Comparison of ENCODE assay signal across 9 cellular contexts in genomic region chr10:133261726-133262325, GRCh38. TPM values are rescaled to one million over a fixed set of nuclear protein-coding genes. Genes with fewer than 3 reads are reported as not detected.
A peak's percentile ranks its signal among the peaks of the same experiment; 100 is the strongest.
DNase-seq lines count a peak whose midpoint lies in the region; ATAC-seq, FAIRE-seq and TF ChIP-seq lines count a peak whose summit lies in the region.
"Had no signal": no experiment of that assay in that cellular context is flagged by ENCODE, and none has a peak within 500 bp of the region (broad histone marks: within the 10 kb centered on the region; RNA-seq: fewer than 3 reads in every experiment).

No MANE protein-coding gene starts in this region.

- DNase-seq in D341Med (ENCODE audit: low spot score) (peak; percentile 89), HTR-8/SVneo (ENCODE audit: insufficient read length, low spot score) (peak; percentile 48), SJSA1 (ENCODE audit: low read depth in 1 of 2, low spot score in 2 of 2) (peak in 1 of 2 experiments; percentile 87), foreskin keratinocyte (peak in 1 of 2 donors; percentile 49), neuronal stem cell (ENCODE audit: low spot score) (no peak), suprapubic skin (ENCODE audit: low spot score in 2 of 2) (peak; percentile 92 to 93)
- DNase-seq in activated gamma-delta T cell treated with anti-CD3 and anti-CD28 coated beads, Interleukin-2, amount 50 U/mL, for 16 hours (ENCODE audit: low read depth) = peak; percentile 80

- H3K27ac ChIP-seq in SJSA1 = peak overlapping the region; percentile 97
- peak overlapping the region; percentile 68 for H3K27ac ChIP-seq in foreskin keratinocyte
- no peak overlapping the region for H3K27ac ChIP-seq in neuronal stem cell (replicated peaks; ENCODE audit: low read length)
- H3K27ac ChIP-seq in suprapubic skin = peak overlapping the region; percentile 93

- peak overlapping the region; percentile 98 for H3K18ac ChIP-seq in neuronal stem cell (ENCODE audit: low read length)

- H2BK15ac ChIP-seq in neuronal stem cell (ENCODE audit: low read length) = peak overlapping the region; percentile 65

- no peak overlapping the region for H4K8ac ChIP-seq in neuronal stem cell (ENCODE audit: low read depth, low read length)

- WGBS in neuronal stem cell (ENCODE audit: extremely low coverage in 2 of 2, insufficient read length in 2 of 2, insufficient replicate concordance in 1 of 2), 2 donors = no CpG with 5 or more reads among the region's 79 CpGs
- WGBS in suprapubic skin = 8% methylated on average over 32 of the region's 79 CpGs

- peak in 1 of 2 donors; percentile 60 for TF ChIP-seq POLR2A in suprapubic skin (IDR thresholded peaks at IDR 0.05)

- H3K9me3 ChIP-seq in SJSA1 (replicated peaks) = peaks cover 3% of the 10 kb centered on the region; the same call in 1 of the 2 replicates
- H3K9me3 ChIP-seq in neuronal stem cell (replicated peaks in 1 of 2; ENCODE audit: control insufficient read depth in 2 of 2, insufficient read depth in 1 of 2, low read depth in 1 of 2, low read length in 2 of 2) = no peaks in the 10 kb centered on the region
- H3K9me3 ChIP-seq in suprapubic skin = no peaks in the 10 kb centered on the region

- peak overlapping the region; percentile 89 for H2AFZ ChIP-seq in neuronal stem cell (ENCODE audit: low read length)

- peaks cover 2% of the 10 kb centered on the region; the same call in 1 of the 2 replicates for H3K36me3 ChIP-seq in SJSA1
- no peaks in the 10 kb centered on the region for H3K36me3 ChIP-seq in neuronal stem cell (replicated peaks in 1 of 2; ENCODE audit: control insufficient read depth in 2 of 2, insufficient read depth in 2 of 2, low read length in 2 of 2)
- H3K36me3 ChIP-seq in suprapubic skin = no peaks in the 10 kb centered on the region

- no peak for FAIRE-seq in HTR-8/SVneo (lab: Jason Lieb, UNC)
- FAIRE-seq: islet of Langerhans had no signal

- H3K27me3 ChIP-seq in SJSA1 (replicated peaks) (no peaks in the 10 kb centered on the region; the same call in 1 of the 2 replicates), foreskin keratinocyte (no peaks in the 10 kb centered on the region), neuronal stem cell (ENCODE audit: control insufficient read depth in 3 of 3, insufficient read depth in 3 of 3, low read depth in 1 of 3, low read length in 3 of 3) (peaks cover 0 to 22% (median 5%) of the 10 kb centered on the region in 3 experiments), suprapubic skin (no peaks in the 10 kb centered on the region)

- H3K4me2 ChIP-seq in neuronal stem cell (ENCODE audit: insufficient read depth, low read length, poor library complexity, severe bottlenecking) = peak overlapping the region; percentile 79

- H3K9ac ChIP-seq in neuronal stem cell (ENCODE audit: low read depth, low read length, poor library complexity) = peak overlapping the region; percentile 99

- peaks cover 3% of the 10 kb centered on the region for H3K79me1 ChIP-seq in neuronal stem cell (ENCODE audit: low read depth, low read length)

- peak overlapping the region; percentile 91 for H3K4me3 ChIP-seq in SJSA1
- peak overlapping the region; percentile 68 to 96 for H3K4me3 ChIP-seq in neuronal stem cell (ENCODE audit: low read length in 2 of 2)
- H3K4me3 ChIP-seq in suprapubic skin = peak overlapping the region; percentile 94

- ATAC-seq in GM21360 (IDR thresholded peaks at IDR 0.05; ENCODE audit: unreplicated experiment) (peak; percentile 38), foreskin keratinocyte (peak; percentile 9)

- H3K4ac ChIP-seq in neuronal stem cell (ENCODE audit: low read length) = no peak overlapping the region

- no peak overlapping the region for H2AK5ac ChIP-seq in neuronal stem cell (ENCODE audit: low read depth, low read length)

- peak overlapping the region; percentile 56 for H3K14ac ChIP-seq in neuronal stem cell (ENCODE audit: low read length)

- H4K91ac ChIP-seq in neuronal stem cell (ENCODE audit: low read depth, low read length, poor library complexity) = no peak overlapping the region

- no peak for TF ChIP-seq EP300 in suprapubic skin (IDR thresholded peaks at IDR 0.05)

- no peak overlapping the region for H3K23ac ChIP-seq in neuronal stem cell (ENCODE audit: low read depth, low read length, poor library complexity)

- peak overlapping the region; percentile 54 for H2BK5ac ChIP-seq in neuronal stem cell (ENCODE audit: low read length)

- no peak overlapping the region for H2BK12ac ChIP-seq in neuronal stem cell (ENCODE audit: low read length)

- H3K4me1 ChIP-seq in SJSA1 (replicated peaks) (peaks cover 25% of the 10 kb centered on the region), foreskin keratinocyte (peaks cover 26% of the 10 kb centered on the region), neuronal stem cell (ENCODE audit: control insufficient read depth in 2 of 2, insufficient read depth in 1 of 2, low read depth in 1 of 2, low read length in 2 of 2) (peaks cover 18 to 38% of the 10 kb centered on the region in 2 donors), suprapubic skin (peaks cover 64% of the 10 kb centered on the region)

- H2BK120ac ChIP-seq in neuronal stem cell (ENCODE audit: low read depth, low read length) = no peak overlapping the region

- TF ChIP-seq CTCF in foreskin keratinocyte (conservative IDR thresholded peaks at IDR 0.05) (no peak), suprapubic skin (IDR thresholded peaks at IDR 0.05) (no peak)

RNA-seq across cellular contexts. Expression of gene ADAM8, which starts 14.8 kb away (rescaled TPM):
- 0.03 TPM in 1 of 2 replicates, not detected in the other for total RNA-seq in SJSA1 (2014; rRNA removed; shearing (Covaris generic))
- total RNA-seq in foreskin keratinocyte (137 and 180 TPM in 2 replicates), suprapubic skin (10 to 100 TPM in 1 of 4 donors, 1 to 10 TPM in 3; 3.0 to 18.4 (median 4.1) TPM)
- polyA plus RNA-seq in foreskin keratinocyte = 94.3 and 134 TPM in 2 replicates
- 1.1 TPM for polyA plus RNA-seq in neuronal stem cell (2013, experiment 1 of 2)
- polyA plus RNA-seq in neuronal stem cell (2013, experiment 2 of 2) = 1.3 TPM

RNA-seq across cellular contexts. Expression of gene VENTX, which starts 24.2 kb away (rescaled TPM):
- total RNA-seq in SJSA1 (2014; rRNA removed; shearing (Covaris generic)) = not detected in 2 replicates
- total RNA-seq in foreskin keratinocyte (not detected in 2 replicates), suprapubic skin (1 to 10 TPM in 1 of 4 donors, under 1 TPM in 2, not detected in 1; 0.17 to 2.3 (median 0.21) TPM)
- polyA plus RNA-seq in foreskin keratinocyte = not detected in 2 replicates
- polyA plus RNA-seq in neuronal stem cell (2013, experiment 1 of 2) = 0.42 TPM
- polyA plus RNA-seq in neuronal stem cell (2013, experiment 2 of 2) = 0.35 TPM

RNA-seq across cellular contexts. Expression of gene UTF1, which starts 31.8 kb away (rescaled TPM):
- not detected in 2 replicates for total RNA-seq in SJSA1 (2014; rRNA removed; shearing (Covaris generic))
- not detected in 2 replicates for total RNA-seq in foreskin keratinocyte
- not detected in 2 replicates for polyA plus RNA-seq in foreskin keratinocyte
- 0.35 TPM for polyA plus RNA-seq in neuronal stem cell (2013, experiment 1 of 2)
- polyA plus RNA-seq in neuronal stem cell (2013, experiment 2 of 2) = 0.33 TPM
- not detected for total RNA-seq in suprapubic skin

RNA-seq across cellular contexts. Expression of gene TUBGCP2, which starts 46.8 kb away (rescaled TPM):
- total RNA-seq in SJSA1 (2014; rRNA removed; shearing (Covaris generic)) = 49.7 and 74.3 TPM in 2 replicates
- total RNA-seq in foreskin keratinocyte = 64.9 and 68.1 TPM in 2 replicates
- 84.2 and 88.8 TPM in 2 replicates for polyA plus RNA-seq in foreskin keratinocyte
- 33.5 TPM for polyA plus RNA-seq in neuronal stem cell (2013, experiment 1 of 2)
- polyA plus RNA-seq in neuronal stem cell (2013, experiment 2 of 2) = 35.6 TPM
- total RNA-seq in suprapubic skin = 100 to 1,000 TPM in 1 of 4 donors, 10 to 100 TPM in 3; 44.5 to 107 (median 57.1) TPM

RNA-seq across cellular contexts. Expression of gene ZNF511, which starts 46.9 kb away (rescaled TPM):
- 22.7 and 37.9 TPM in 2 replicates for total RNA-seq in SJSA1 (2014; rRNA removed; shearing (Covaris generic))
- 42.3 and 50.3 TPM in 2 replicates for total RNA-seq in foreskin keratinocyte
- 42.9 and 54.1 TPM in 2 replicates for polyA plus RNA-seq in foreskin keratinocyte
- 40.1 TPM for polyA plus RNA-seq in neuronal stem cell (2013, experiment 1 of 2)
- polyA plus RNA-seq in neuronal stem cell (2013, experiment 2 of 2) = 35.5 TPM
- total RNA-seq in suprapubic skin = 10 to 100 TPM; 15.5 to 24.4 (median 17.3) TPM
